In genomic region chr2:190181066-190181681, GRCh38 we compare ENCODE assay signal across 8 cellular contexts.
DNase-seq lines count a peak whose midpoint lies in the region; ATAC-seq and TF ChIP-seq lines count a peak whose summit lies in the region.

No MANE protein-coding gene starts in this region.

- in situ Hi-C loops in gastrocnemius medialis (cut with MboI; ENCODE audit: low sequenced_read_pairs in 4 of 4), result loop anchor here in 2 of 4 donors (10.0 to 25.0 kb wide), 2 partner anchors 94 to 96 kb away; no protein-coding TSS in a partner anchor

- no peaks in the 10 kb centered on the region for H3K9me3 ChIP-seq in T-helper 17 cell (ENCODE audit: control insufficient read depth, low read length, poor library complexity, severe bottlenecking)
- H3K9me3 ChIP-seq in gastrocnemius medialis, result no peaks in the 10 kb centered on the region

- intact Hi-C loops in gastrocnemius medialis (cut with DNase I; ENCODE audit: low total_unique reads), result loop anchor here (5.0 kb wide), 1 partner anchor 136 kb away; the partner anchor contains the start of gene HIBCH

- peak overlapping the region; percentile 50 for H3K4me3 Mint-ChIP-seq in activated T-cell treated with anti-CD3 and anti-CD28 coated beads, Interleukin-2, amount 50 U/mL, for 4 hours
- peak overlapping the region; percentile 57 for H3K4me3 Mint-ChIP-seq in T-helper 17 cell

- ATAC-seq in activated T-cell treated with anti-CD3 and anti-CD28 coated beads, Interleukin-2, amount 50 U/mL, for 4 hours, result no peak
- ATAC-seq in HG02981 (IDR thresholded peaks at IDR 0.05; ENCODE audit: unreplicated experiment) (peak; percentile 40), T-helper 17 cell (peak; percentile 39), gastrocnemius medialis (peak; percentile 41 to 71)

- no peaks in the 10 kb centered on the region for H3K27me3 ChIP-seq in gastrocnemius medialis

- no peaks in the 10 kb centered on the region for H3K9me3 Mint-ChIP-seq in activated T-cell treated with anti-CD3 and anti-CD28 coated beads, Interleukin-2, amount 50 U/mL, for 4 hours

- H3K27ac ChIP-seq in gastrocnemius medialis, result peak overlapping the region; percentile 82 to 94 (median 85)

- H3K27me3 Mint-ChIP-seq in activated T-cell treated with anti-CD3 and anti-CD28 coated beads, Interleukin-2, amount 50 U/mL, for 4 hours (ENCODE audit: low read depth), result peaks cover 28% of the 10 kb centered on the region
- peaks cover 34% of the 10 kb centered on the region for H3K27me3 Mint-ChIP-seq in T-helper 17 cell

- H3K27ac Mint-ChIP-seq in T-helper 17 cell, result no peak overlapping the region

- H3K36me3 Mint-ChIP-seq in activated T-cell treated with anti-CD3 and anti-CD28 coated beads, Interleukin-2, amount 50 U/mL, for 4 hours (ENCODE audit: insufficient read depth), result no peaks in the 10 kb centered on the region
- no peaks in the 10 kb centered on the region for H3K36me3 Mint-ChIP-seq in T-helper 17 cell (ENCODE audit: low read depth)

- no peaks in the 10 kb centered on the region for H3K36me3 ChIP-seq in gastrocnemius medialis

- TF ChIP-seq POLR2A in gastrocnemius medialis (IDR thresholded peaks at IDR 0.05), result no peak

- peak overlapping the region; percentile 57 to 80 (median 78) for H3K4me3 ChIP-seq in gastrocnemius medialis

- no peak for TF ChIP-seq CTCF in gastrocnemius medialis (IDR thresholded peaks at IDR 0.05 in 4 of 5, conservative IDR thresholded peaks at IDR 0.05 in 1 of 5)

- peaks cover 9% of the 10 kb centered on the region for H3K4me1 Mint-ChIP-seq in activated T-cell treated with anti-CD3 and anti-CD28 coated beads, Interleukin-2, amount 50 U/mL, for 4 hours (ENCODE audit: low read depth)
- peaks cover 10% of the 10 kb centered on the region for H3K4me1 Mint-ChIP-seq in T-helper 17 cell

- DNase-seq in activated T-cell treated with anti-CD3 and anti-CD28 coated beads, Interleukin-2, amount 50 U/mL, for 4 hours, result no peak
- no peak for DNase-seq in activated T-cell treated with anti-CD3 and anti-CD28 coated beads, Interleukin-2, amount 50 U/mL, for 1 hour
- DNase-seq in T-helper 17 cell (no peak), globus pallidus (ENCODE audit: low spot score) (peak; percentile 73), gastrocnemius medialis (no peak), NCI-H2029 (lab: John Stamatoyannopoulos, UW) (no peak), GOT3 (lab: John Stamatoyannopoulos, UW) (no peak)

- peaks cover 0 to 4% of the 10 kb centered on the region in 2 donors for H3K4me1 ChIP-seq in gastrocnemius medialis

Comparison
In these comparisons a context has a peak if more than half of its experiments do, and no peak if none do; other contexts are left out.
1. ATAC-seq: peak in HG02981 (single experiment), T-helper 17 cell (single experiment) and gastrocnemius medialis (2 of 2); none in activated T-cell treated with anti-CD3 and anti-CD28 coated beads, Interleukin-2, amount 50 U/mL, for 4 hours (0 of 2).